In the genomic region with DNA sequence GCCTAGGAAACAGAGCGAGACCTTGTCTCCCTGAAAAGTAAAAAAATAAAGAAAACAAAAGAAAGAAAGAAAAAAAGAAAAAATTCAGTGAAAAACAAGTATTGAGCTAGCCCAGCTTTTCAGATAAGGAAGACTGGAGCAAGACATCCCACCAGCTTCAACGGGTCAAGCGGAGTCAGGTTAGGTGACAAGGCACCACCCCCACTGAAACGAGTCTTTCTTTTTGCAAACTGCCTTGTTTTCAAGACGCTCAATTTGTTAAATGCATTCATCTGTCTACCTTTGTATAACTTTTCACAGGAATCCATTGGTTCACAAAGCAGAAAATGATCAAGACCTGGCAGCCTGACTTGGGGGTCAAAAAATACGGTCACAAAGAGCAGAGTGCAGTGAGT, we compare ENCODE assay signal across 1 cellular context.
TF ChIP-seq lines count a peak whose summit lies in the region.

No MANE protein-coding gene starts in this region.

TF ChIP-seq in GM23338, 12 proteins besides CTCF, POLR2A, EP300 and RAD21 (continued from another document):
- TF ChIP-seq, protein P1, sequence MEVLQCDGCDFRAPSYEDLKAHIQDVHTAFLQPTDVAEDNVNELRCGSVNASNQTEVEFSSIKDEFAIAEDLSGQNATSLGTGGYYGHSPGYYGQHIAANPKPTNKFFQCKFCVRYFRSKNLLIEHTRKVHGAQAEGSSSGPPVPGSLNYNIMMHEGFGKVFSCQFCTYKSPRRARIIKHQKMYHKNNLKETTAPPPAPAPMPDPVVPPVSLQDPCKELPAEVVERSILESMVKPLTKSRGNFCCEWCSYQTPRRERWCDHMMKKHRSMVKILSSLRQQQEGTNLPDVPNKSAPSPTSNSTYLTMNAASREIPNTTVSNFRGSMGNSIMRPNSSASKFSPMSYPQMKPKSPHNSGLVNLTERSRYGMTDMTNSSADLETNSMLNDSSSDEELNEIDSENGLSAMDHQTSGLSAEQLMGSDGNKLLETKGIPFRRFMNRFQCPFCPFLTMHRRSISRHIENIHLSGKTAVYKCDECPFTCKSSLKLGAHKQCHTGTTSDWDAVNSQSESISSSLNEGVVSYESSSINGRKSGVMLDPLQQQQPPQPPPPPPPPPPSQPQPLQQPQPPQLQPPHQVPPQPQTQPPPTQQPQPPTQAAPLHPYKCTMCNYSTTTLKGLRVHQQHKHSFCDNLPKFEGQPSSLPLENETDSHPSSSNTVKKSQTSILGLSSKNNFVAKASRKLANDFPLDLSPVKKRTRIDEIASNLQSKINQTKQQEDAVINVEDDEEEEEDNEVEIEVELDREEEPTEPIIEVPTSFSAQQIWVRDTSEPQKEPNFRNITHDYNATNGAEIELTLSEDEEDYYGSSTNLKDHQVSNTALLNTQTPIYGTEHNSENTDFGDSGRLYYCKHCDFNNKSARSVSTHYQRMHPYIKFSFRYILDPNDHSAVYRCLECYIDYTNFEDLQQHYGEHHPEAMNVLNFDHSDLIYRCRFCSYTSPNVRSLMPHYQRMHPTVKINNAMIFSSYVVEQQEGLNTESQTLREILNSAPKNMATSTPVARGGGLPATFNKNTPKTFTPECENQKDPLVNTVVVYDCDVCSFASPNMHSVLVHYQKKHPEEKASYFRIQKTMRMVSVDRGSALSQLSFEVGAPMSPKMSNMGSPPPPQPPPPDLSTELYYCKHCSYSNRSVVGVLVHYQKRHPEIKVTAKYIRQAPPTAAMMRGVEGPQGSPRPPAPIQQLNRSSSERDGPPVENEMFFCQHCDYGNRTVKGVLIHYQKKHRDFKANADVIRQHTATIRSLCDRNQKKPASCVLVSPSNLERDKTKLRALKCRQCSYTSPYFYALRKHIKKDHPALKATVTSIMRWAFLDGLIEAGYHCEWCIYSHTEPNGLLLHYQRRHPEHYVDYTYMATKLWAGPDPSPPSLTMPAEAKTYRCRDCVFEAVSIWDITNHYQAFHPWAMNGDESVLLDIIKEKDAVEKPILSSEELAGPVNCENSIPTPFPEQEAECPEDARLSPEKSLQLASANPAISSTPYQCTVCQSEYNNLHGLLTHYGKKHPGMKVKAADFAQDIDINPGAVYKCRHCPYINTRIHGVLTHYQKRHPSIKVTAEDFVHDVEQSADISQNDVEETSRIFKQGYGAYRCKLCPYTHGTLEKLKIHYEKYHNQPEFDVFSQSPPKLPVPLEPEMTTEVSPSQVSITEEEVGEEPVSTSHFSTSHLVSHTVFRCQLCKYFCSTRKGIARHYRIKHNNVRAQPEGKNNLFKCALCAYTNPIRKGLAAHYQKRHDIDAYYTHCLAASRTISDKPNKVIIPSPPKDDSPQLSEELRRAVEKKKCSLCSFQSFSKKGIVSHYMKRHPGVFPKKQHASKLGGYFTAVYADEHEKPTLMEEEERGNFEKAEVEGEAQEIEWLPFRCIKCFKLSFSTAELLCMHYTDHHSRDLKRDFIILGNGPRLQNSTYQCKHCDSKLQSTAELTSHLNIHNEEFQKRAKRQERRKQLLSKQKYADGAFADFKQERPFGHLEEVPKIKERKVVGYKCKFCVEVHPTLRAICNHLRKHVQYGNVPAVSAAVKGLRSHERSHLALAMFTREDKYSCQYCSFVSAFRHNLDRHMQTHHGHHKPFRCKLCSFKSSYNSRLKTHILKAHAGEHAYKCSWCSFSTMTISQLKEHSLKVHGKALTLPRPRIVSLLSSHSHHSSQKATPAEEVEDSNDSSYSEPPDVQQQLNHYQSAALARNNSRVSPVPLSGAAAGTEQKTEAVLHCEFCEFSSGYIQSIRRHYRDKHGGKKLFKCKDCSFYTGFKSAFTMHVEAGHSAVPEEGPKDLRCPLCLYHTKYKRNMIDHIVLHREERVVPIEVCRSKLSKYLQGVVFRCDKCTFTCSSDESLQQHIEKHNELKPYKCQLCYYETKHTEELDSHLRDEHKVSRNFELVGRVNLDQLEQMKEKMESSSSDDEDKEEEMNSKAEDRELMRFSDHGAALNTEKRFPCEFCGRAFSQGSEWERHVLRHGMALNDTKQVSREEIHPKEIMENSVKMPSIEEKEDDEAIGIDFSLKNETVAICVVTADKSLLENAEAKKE (CRISPR knock-in tag; IDR thresholded peaks at IDR 0.05) = no peak
- no peak for TF ChIP-seq ZNF114 (CRISPR knock-in tag; IDR thresholded peaks at IDR 0.05)
- no peak for TF ChIP-seq STAT1 (IDR thresholded peaks at IDR 0.05; ENCODE audit: unreplicated experiment)
- TF ChIP-seq EZH2 (IDR thresholded peaks at IDR 0.05; ENCODE audit: low read depth, unreplicated experiment) = no peak
- no peak for TF ChIP-seq ZNF331 (CRISPR knock-in tag; IDR thresholded peaks at IDR 0.05; ENCODE audit: low read depth)
- TF ChIP-seq, protein P2, sequence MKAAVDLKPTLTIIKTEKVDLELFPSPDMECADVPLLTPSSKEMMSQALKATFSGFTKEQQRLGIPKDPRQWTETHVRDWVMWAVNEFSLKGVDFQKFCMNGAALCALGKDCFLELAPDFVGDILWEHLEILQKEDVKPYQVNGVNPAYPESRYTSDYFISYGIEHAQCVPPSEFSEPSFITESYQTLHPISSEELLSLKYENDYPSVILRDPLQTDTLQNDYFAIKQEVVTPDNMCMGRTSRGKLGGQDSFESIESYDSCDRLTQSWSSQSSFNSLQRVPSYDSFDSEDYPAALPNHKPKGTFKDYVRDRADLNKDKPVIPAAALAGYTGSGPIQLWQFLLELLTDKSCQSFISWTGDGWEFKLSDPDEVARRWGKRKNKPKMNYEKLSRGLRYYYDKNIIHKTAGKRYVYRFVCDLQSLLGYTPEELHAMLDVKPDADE (IDR thresholded peaks at IDR 0.05) = no peak
- TF ChIP-seq CREB1 (CRISPR knock-in tag; IDR thresholded peaks at IDR 0.05; ENCODE audit: low read depth) = no peak
- TF ChIP-seq NANOG (IDR thresholded peaks at IDR 0.05; ENCODE audit: borderline replicate concordance) = no peak
